In the genomic region with DNA sequence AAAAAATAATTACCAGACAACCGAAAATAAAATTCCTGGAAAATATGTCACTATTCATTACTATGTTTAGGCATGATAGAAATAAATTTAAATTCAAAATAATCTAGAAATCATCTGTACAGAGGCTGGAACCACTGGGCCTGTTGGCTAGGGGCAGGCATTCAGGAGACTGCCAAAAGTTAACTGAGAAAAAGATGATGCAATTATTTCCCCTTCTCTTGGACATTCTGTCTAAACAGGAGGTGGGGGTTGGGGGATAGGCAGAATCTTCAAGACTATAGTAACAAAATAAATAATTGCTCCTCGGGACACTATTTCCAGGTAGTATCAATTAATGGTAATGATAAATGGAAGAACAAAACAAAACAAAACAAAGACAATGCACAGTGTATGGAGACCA, we compare ENCODE assay signal across 16 cellular contexts. TPM values are rescaled to one million over a fixed set of nuclear protein-coding genes. Genes with fewer than 3 reads are reported as not detected.
A peak's percentile ranks its signal among the peaks of the same experiment; 100 is the strongest.
DNase-seq lines count a peak whose midpoint lies in the region; ATAC-seq and TF ChIP-seq lines count a peak whose summit lies in the region.
"Had no signal": no experiment of that assay in that cellular context is flagged by ENCODE, and none has a peak within 500 bp of the region (broad histone marks: within the 10 kb centered on the region; RNA-seq: fewer than 3 reads in every experiment).

No MANE protein-coding gene starts in this region.

- intact Hi-C loops in left lung (cut with DNase I), result no loop called here

- no peaks in the 10 kb centered on the region for H3K36me3 ChIP-seq in left lung

- H3K4me1 ChIP-seq in left lung, result peaks cover 4 to 21% of the 10 kb centered on the region in 2 donors

- DNase-seq in AG08395 (ENCODE audit: low spot score), result peak; percentile 11
- peak; percentile 71 for DNase-seq in NB4 (ENCODE audit: low read depth)
- no peak for DNase-seq in coronary artery (ENCODE audit: low spot score)
- no peak for DNase-seq in left lung
- no peak for DNase-seq in GDM1 (lab: John Stamatoyannopoulos, UW)
- DNase-seq: glutamatergic neuron, GOT3, NCI-H2171 had no signal

- no peak for TF ChIP-seq CTCF in NB4 (IDR thresholded peaks at IDR 0.05; ENCODE audit: low read depth, low read length)
- no peak for TF ChIP-seq CTCF in coronary artery (IDR thresholded peaks at IDR 0.05)
- no peak for TF ChIP-seq CTCF in left lung (IDR thresholded peaks at IDR 0.05)

- no peaks in the 10 kb centered on the region for H3K27me3 ChIP-seq in left lung

- no peak for TF ChIP-seq POLR2A in NB4 (IDR thresholded peaks at IDR 0.05; ENCODE audit: extremely low read depth, insufficient read length)

- no peaks in the 10 kb centered on the region for H3K9me3 ChIP-seq in left lung

- H3K27ac ChIP-seq in coronary artery (peak overlapping the region; percentile 16 to 52), left lung (peak overlapping the region; percentile 5 to 21)

- no peak overlapping the region for H3K4me3 ChIP-seq in NB4 (ENCODE audit: low read depth, low read length)
- H3K4me3 ChIP-seq in coronary artery, result no peak overlapping the region
- no peak overlapping the region for H3K4me3 ChIP-seq in left lung
- H3K4me3 ChIP-seq: skin epidermis had no signal

- ATAC-seq in left lung, result peak; percentile 69
- ATAC-seq in HG03342 (IDR thresholded peaks at IDR 0.05; ENCODE audit: unreplicated experiment), result no peak
- ATAC-seq in HG02798 (IDR thresholded peaks at IDR 0.05; ENCODE audit: poor library complexity, unreplicated experiment), result no peak
- no peak for ATAC-seq in HG03565 (IDR thresholded peaks at IDR 0.05; ENCODE audit: unreplicated experiment)
- ATAC-seq: activated T-helper 17 cell treated with anti-CD3 and anti-CD28 coated beads, Interleukin-2, amount 50 U/mL, for 72 hours had no signal

RNA-seq across cellular contexts. Expression of a gene that starts 14.1 kb away (rescaled TPM):
- 10 to 100 TPM; 24.8 to 25.9 TPM for total RNA-seq in left lung

RNA-seq across cellular contexts. Expression of a gene that starts 46.9 kb away (rescaled TPM):
- total RNA-seq in left lung, result not detected
- total RNA-seq: activated T-helper 17 cell treated with anti-CD3 and anti-CD28 coated beads, Interleukin-2, amount 50 U/mL, for 72 hours; Daoy; LHCN-M2; mucosa of gallbladder had no signal

Comparison
In these comparisons a context has a peak if more than half of its experiments do, and no peak if none do; other contexts are left out.
1. DNase-seq: peak in AG08395 (single experiment) and NB4 (single experiment); none in coronary artery (single experiment), left lung (0 of 2) and GDM1 (single experiment).